Comparison of ENCODE assay signal across 13 cellular contexts in the genomic region with DNA sequence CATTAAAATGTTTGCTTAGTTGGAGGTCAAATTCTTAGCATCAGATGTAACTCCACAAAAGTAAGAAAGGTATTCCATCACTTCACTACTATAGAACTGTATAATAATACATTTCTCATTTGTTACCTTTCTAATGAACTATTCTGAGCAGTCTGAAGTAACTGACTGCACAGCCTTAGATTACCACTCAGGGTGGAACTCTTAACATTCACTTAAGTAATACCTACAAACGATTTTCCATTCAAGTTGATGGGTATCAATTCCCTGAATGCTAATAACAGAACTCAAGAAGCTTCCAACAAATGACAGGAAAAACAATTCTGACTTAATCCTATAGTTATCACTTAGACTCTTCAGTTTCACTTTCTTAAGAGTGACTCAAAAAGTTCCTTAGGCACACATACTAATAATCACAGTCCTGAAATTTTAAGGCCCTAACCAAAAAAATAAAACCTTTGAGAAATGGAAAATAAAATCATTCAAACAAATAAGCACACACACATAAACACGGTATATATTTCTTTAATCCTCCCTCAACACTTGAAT. TPM values are rescaled to one million over a fixed set of nuclear protein-coding genes. Genes with fewer than 3 reads are reported as not detected.
DNase-seq lines count a peak whose midpoint lies in the region; ATAC-seq, FAIRE-seq and TF ChIP-seq lines count a peak whose summit lies in the region.
"Had no signal": no experiment of that assay in that cellular context is flagged by ENCODE, and none has a peak within 500 bp of the region (broad histone marks: within the 10 kb centered on the region; RNA-seq: fewer than 3 reads in every experiment).

No MANE protein-coding gene starts in this region.

- H2AFZ ChIP-seq in OCI-LY3 (ENCODE audit: low read depth, low read length), result no peak overlapping the region

- H3K36me3 ChIP-seq in OCI-LY3 (replicated peaks; ENCODE audit: low read depth, low read length), result peaks cover 74% of the 10 kb centered on the region
- H3K36me3 ChIP-seq in vagina, result peaks cover 0 to 52% of the 10 kb centered on the region in 2 donors

- peaks cover 80% of the 10 kb centered on the region for H3K79me2 ChIP-seq in OCI-LY3 (ENCODE audit: low read length)

- no peak overlapping the region for H3K4me3 ChIP-seq in OCI-LY3 (ENCODE audit: low read length)
- H3K4me3 ChIP-seq in vagina, result no peak overlapping the region
- H3K4me3 ChIP-seq: skin epidermis had no signal

- peak overlapping the region; percentile 48 for H3K4me3 Mint-ChIP-seq in endothelial cell (ENCODE audit: unreplicated experiment)
- H3K4me3 Mint-ChIP-seq: CD14-positive monocyte had no signal

- no peak for TF ChIP-seq CTCF in OCI-LY3 (IDR thresholded peaks at IDR 0.05; ENCODE audit: low read depth, low read length)
- TF ChIP-seq CTCF in endothelial cell (IDR thresholded peaks at IDR 0.05; ENCODE audit: unreplicated experiment), result no peak
- no peak for TF ChIP-seq CTCF in vagina (IDR thresholded peaks at IDR 0.05)

- H3K4me1 ChIP-seq in OCI-LY3 (ENCODE audit: low read length) (peaks cover 25% of the 10 kb centered on the region), vagina (peaks cover 32% of the 10 kb centered on the region)

- peak overlapping the region; percentile 7 for H3K27ac Mint-ChIP-seq in endothelial cell (ENCODE audit: unreplicated experiment)

- H3K27ac ChIP-seq in OCI-LY3 (ENCODE audit: low read length) (peak overlapping the region; percentile 24; the same call in 1 of the 2 replicates), vagina (no peak overlapping the region)
- H3K27ac ChIP-seq: WERI-Rb-1 had no signal

- TF ChIP-seq POLR2A in vagina (IDR thresholded peaks at IDR 0.05), result no peak

- peaks cover 76% of the 10 kb centered on the region for H4K20me1 ChIP-seq in OCI-LY3 (ENCODE audit: insufficient read depth, low read length)

- H3K27me3 Mint-ChIP-seq in endothelial cell (ENCODE audit: unreplicated experiment), result no peaks in the 10 kb centered on the region

- no peaks in the 10 kb centered on the region for H3K9me3 Mint-ChIP-seq in endothelial cell (ENCODE audit: unreplicated experiment)
- H3K9me3 Mint-ChIP-seq: CD14-positive monocyte had no signal

- intact Hi-C loops in vagina (cut with DNase I), result no loop called here

- H3K27me3 ChIP-seq in OCI-LY3 (ENCODE audit: low read depth, low read length), result no peaks in the 10 kb centered on the region
- no peaks in the 10 kb centered on the region for H3K27me3 ChIP-seq in vagina

- peak; percentile 9 for FAIRE-seq in A204.1 (lab: Jason Lieb, UNC)

- H3K36me3 Mint-ChIP-seq in endothelial cell (ENCODE audit: low read depth, unreplicated experiment), result peaks cover 42% of the 10 kb centered on the region

- ATAC-seq in GM18907 (IDR thresholded peaks at IDR 0.05; ENCODE audit: unreplicated experiment) (peak; percentile 62), GM21528 (IDR thresholded peaks at IDR 0.05; ENCODE audit: low FRiP score, unreplicated experiment) (no peak)

- H3K9ac ChIP-seq in OCI-LY3 (ENCODE audit: low read length), result no peak overlapping the region

- no peaks in the 10 kb centered on the region for H3K9me3 ChIP-seq in OCI-LY3 (ENCODE audit: insufficient read depth, low read length)
- no peaks in the 10 kb centered on the region for H3K9me3 ChIP-seq in vagina

- H3K4me2 ChIP-seq in OCI-LY3 (ENCODE audit: low read length), result no peak overlapping the region

- DNase-seq in endothelial cell (ENCODE audit: low spot score), result no peak
- DNase-seq in activated gamma-delta T cell treated with Interleukin-2 at 50 U/mL for 16 hours, result no peak
- DNase-seq in vagina (ENCODE audit: extremely low spot score in 2 of 2), result no peak
- no peak for DNase-seq in stimulated activated CD4-positive, alpha-beta T cell treated with anti-CD3 and anti-CD28 coated beads, Interleukin-4, amount 100 ng/mL, for 1 hour
- DNase-seq: amygdala, NCI-H226, WERI-Rb-1 had no signal

- peaks cover 8% of the 10 kb centered on the region for H3K4me1 Mint-ChIP-seq in endothelial cell (ENCODE audit: unreplicated experiment)

RNA-seq across cellular contexts. Expression of gene HNRNPD, which starts 20.9 kb away (rescaled TPM):
- total RNA-seq in endothelial cell (ENCODE audit: unreplicated experiment), result 353 TPM
- total RNA-seq in vagina, result 91.8 TPM
